Comparison of ENCODE assay signal across 12 cellular contexts in genomic region chr1:30697977-30698376, GRCh38. TPM values are rescaled to one million over a fixed set of nuclear protein-coding genes. Genes with fewer than 3 reads are reported as not detected.
DNase-seq lines count a peak whose midpoint lies in the region; ATAC-seq, FAIRE-seq and TF ChIP-seq lines count a peak whose summit lies in the region.
"Had no signal": no experiment of that assay in that cellular context is flagged by ENCODE, and none has a peak within 500 bp of the region (broad histone marks: within the 10 kb centered on the region; RNA-seq: fewer than 3 reads in every experiment).

No MANE protein-coding gene starts in this region.

- CTCF ChIA-PET in HCT116 (lab: Charles Lee), result interaction anchor here (1.0 to 1.7 kb wide), 2 partner anchors 318 to 344 kb away, joined by 4 to 6 read pairs; no protein-coding TSS in a partner anchor

- H3K4me2 ChIP-seq in BLaER1, result peak overlapping the region; percentile 55
- no peak overlapping the region for H3K4me2 ChIP-seq in HCT116 (ENCODE audit: low read length)

- no peak overlapping the region for H2AFZ ChIP-seq in HCT116 (ENCODE audit: low read depth, low read length, poor library complexity, severe bottlenecking)

- ATAC-seq in HCT116 (peak; percentile 78), gastrocnemius medialis (no peak), HG03354 (IDR thresholded peaks at IDR 0.05; ENCODE audit: poor library complexity, severe bottlenecking, unreplicated experiment) (no peak)

- BruUV-seq in HCT116 (replicated peaks; lab: Mats Ljungman, UMichigan), result no TSS peak

- H3K79me2 ChIP-seq in HCT116 (ENCODE audit: insufficient read depth, low read length), result no peaks in the 10 kb centered on the region

- H3K27me3 ChIP-seq in BLaER1, result no peaks in the 10 kb centered on the region
- no peaks in the 10 kb centered on the region for H3K27me3 ChIP-seq in HCT116 (ENCODE audit: insufficient read depth, low read length)
- no peaks in the 10 kb centered on the region for H3K27me3 ChIP-seq in gastrocnemius medialis
- H3K27me3 ChIP-seq: pancreas had no signal

- no peak for TF ChIP-seq POLR2A in HCT116 (IDR thresholded peaks at IDR 0.05; ENCODE audit: borderline replicate concordance, extremely low read depth, insufficient read depth, insufficient read length)
- TF ChIP-seq POLR2A in gastrocnemius medialis (IDR thresholded peaks at IDR 0.05), result no peak

- H3K27ac ChIP-seq in BLaER1 (no peak overlapping the region), HCT116 (ENCODE audit: low read depth, low read length) (no peak overlapping the region), kidney (ENCODE audit: low read depth in 2 of 2, low read length in 2 of 2) (no peak overlapping the region), gastrocnemius medialis (no peak overlapping the region)
- H3K27ac ChIP-seq: pancreas had no signal

- peak in 2 of 3 experiments; percentile 22 to 32; a peak in 1 of 6 replicates for TF ChIP-seq CTCF in HCT116 (IDR thresholded peaks at IDR 0.05 in 2 of 3, conservative IDR thresholded peaks at IDR 0.05 in 1 of 3; ENCODE audit: borderline replicate concordance in 1 of 3, insufficient read depth in 1 of 3, low read depth in 2 of 3, low read length in 2 of 3)
- peak; percentile 8 for TF ChIP-seq CTCF in astrocyte of the cerebellum (IDR thresholded peaks at IDR 0.05; ENCODE audit: low read depth, low read length, missing control alignments)
- TF ChIP-seq CTCF in kidney (IDR thresholded peaks at IDR 0.05; ENCODE audit: borderline replicate concordance, extremely low read depth, insufficient read depth), result no peak
- no peak for TF ChIP-seq CTCF in gastrocnemius medialis (IDR thresholded peaks at IDR 0.05 in 4 of 5, conservative IDR thresholded peaks at IDR 0.05 in 1 of 5)

- RAD21 ChIA-PET in HCT116 (lab: Charles Lee; ENCODE audit: low non-redundant PET in 1 of 2, low total read pairs in 2 of 2, uncharacterized antibody in 2 of 2, unreplicated experiment in 2 of 2), result no interaction called here

- H3K4me3 ChIP-seq in BLaER1 (no peak overlapping the region), HCT116 (replicated peaks in 1 of 2; ENCODE audit: low read depth in 1 of 2, low read length in 2 of 2) (no peak overlapping the region), astrocyte of the cerebellum (ENCODE audit: low read depth, low read length) (no peak overlapping the region), kidney (ENCODE audit: low read length in 2 of 2) (no peak overlapping the region), gastrocnemius medialis (no peak overlapping the region)
- H3K4me3 ChIP-seq: pancreas had no signal

- intact Hi-C loops in HCT116 (cut with micrococcal nuclease) (no loop called here), kidney (cut with DNase I) (no loop called here), gastrocnemius medialis (cut with DNase I; ENCODE audit: low total_unique reads) (no loop called here)

- no peak for FAIRE-seq in kidney (lab: Jason Lieb, UNC)
- FAIRE-seq: pancreas had no signal

- H4K20me1 ChIP-seq in BLaER1, result no peaks in the 10 kb centered on the region
- H4K20me1 ChIP-seq in HCT116 (ENCODE audit: insufficient read depth), result no peaks in the 10 kb centered on the region

- no peak for DNase-seq in HCT116 (ENCODE audit: low read depth, low spot score)
- peak; percentile 23 for DNase-seq in astrocyte of the cerebellum (ENCODE audit: low read depth)
- peak; percentile 15 for DNase-seq in kidney
- DNase-seq in DMS153 treated with DMSO at 0.1 percent for 48 hours (lab: John Stamatoyannopoulos, UW; ENCODE audit: unreplicated experiment), result no peak
- DNase-seq in NK-92 (lab: John Stamatoyannopoulos, UW; ENCODE audit: unreplicated experiment), result no peak
- no peak for DNase-seq in gastrocnemius medialis
- DNase-seq: activated naive CD4-positive, alpha-beta T cell treated with Interleukin-2 at 50 U/mL for 16 hours; CD4-positive, alpha-beta memory T cell; kidney glomerular epithelial cell had no signal

- H3K9me2 ChIP-seq in HCT116 (ENCODE audit: insufficient read depth), result no peaks in the 10 kb centered on the region

- H3K9ac ChIP-seq in BLaER1 (no peak overlapping the region), HCT116 (ENCODE audit: low read length) (no peak overlapping the region), kidney (ENCODE audit: low read length in 2 of 2) (no peak overlapping the region)

- POLR2A ChIA-PET in HCT116 (lab: Charles Lee), result no interaction called here

- peak; percentile 62 for TF ChIP-seq RAD21 in HCT116 (IDR thresholded peaks at IDR 0.05; ENCODE audit: low read depth)

- no peaks in the 10 kb centered on the region for H3K9me3 ChIP-seq in BLaER1
- no peaks in the 10 kb centered on the region for H3K9me3 ChIP-seq in HCT116 (ENCODE audit: control insufficient read depth in 1 of 2, insufficient read depth in 1 of 2, low read depth in 1 of 2, low read length in 2 of 2)
- H3K9me3 ChIP-seq in kidney (ENCODE audit: control insufficient read depth in 1 of 2, low read length in 2 of 2), result no peaks in the 10 kb centered on the region
- no peaks in the 10 kb centered on the region for H3K9me3 ChIP-seq in gastrocnemius medialis
- H3K9me3 ChIP-seq: pancreas had no signal

- in situ Hi-C loops in astrocyte of the cerebellum (cut with HindIII; ENCODE audit: low sequenced_read_pairs) (no loop called here), gastrocnemius medialis (cut with MboI; ENCODE audit: low sequenced_read_pairs in 4 of 4) (loop anchor here in 3 of 4 donors (25.0 kb wide), 4 partner anchors 911 to 1911 kb away; partner anchors contain the start of genes MECR (in 1 of the 3) and PTPRU (in 1 of the 3))

- H3K36me3 ChIP-seq in BLaER1 (no peaks in the 10 kb centered on the region), HCT116 (ENCODE audit: control insufficient read depth in 1 of 2, insufficient read depth in 2 of 2, low read length in 2 of 2) (no peaks in the 10 kb centered on the region), kidney (ENCODE audit: control insufficient read depth in 1 of 2, insufficient read depth in 2 of 2, low read length in 2 of 2) (no peaks in the 10 kb centered on the region), gastrocnemius medialis (no peaks in the 10 kb centered on the region)
- H3K36me3 ChIP-seq: pancreas had no signal

- H3K4me1 ChIP-seq in BLaER1 (peaks cover 41% of the 10 kb centered on the region), HCT116 (ENCODE audit: control insufficient read depth in 1 of 2, insufficient read depth in 2 of 2, low read length in 2 of 2) (peaks cover 3 to 21% of the 10 kb centered on the region in 2 experiments; a peak in 3 of 4 replicates), kidney (ENCODE audit: control insufficient read depth in 1 of 2, insufficient read depth in 1 of 2, low read depth in 1 of 2, low read length in 2 of 2) (no peaks in the 10 kb centered on the region), gastrocnemius medialis (peaks cover 0 to 5% of the 10 kb centered on the region in 2 donors)
- H3K4me1 ChIP-seq: pancreas had no signal

TF ChIP-seq in HCT116, 20 proteins besides CTCF, POLR2A, EP300 and RAD21 (continues in another document):
- TF ChIP-seq JUND (IDR thresholded peaks at IDR 0.05) (no peak), CBX3 (IDR thresholded peaks at IDR 0.05; ENCODE audit: low read depth) (no peak), EGR1 (IDR thresholded peaks at IDR 0.05; ENCODE audit: low read depth) (no peak), REST (IDR thresholded peaks at IDR 0.05; ENCODE audit: low read depth) (no peak), ELF1 (IDR thresholded peaks at IDR 0.05; ENCODE audit: borderline replicate concordance, low read depth) (no peak), ZFX (IDR thresholded peaks at IDR 0.05) (no peak), SIN3A (IDR thresholded peaks at IDR 0.05; ENCODE audit: low read depth) (no peak), CEBPB (IDR thresholded peaks at IDR 0.05; ENCODE audit: low read depth) (no peak), ATF3 (IDR thresholded peaks at IDR 0.05) (no peak), FOSL1 (IDR thresholded peaks at IDR 0.05; ENCODE audit: low read depth) (no peak), SP1 (IDR thresholded peaks at IDR 0.05; ENCODE audit: low read depth) (no peak)

RNA-seq across cellular contexts. Expression of gene MATN1, which starts 25.4 kb away (rescaled TPM):
- total RNA-seq in HCT116 (2021; ENCODE audit: unreplicated experiment) (0.12 TPM), kidney (0.13 TPM), gastrocnemius medialis (not detected)
- polyA plus RNA-seq in HCT116 (2012), result 0.05 and 0.18 TPM in 2 replicates
- polyA plus RNA-seq in kidney (ENCODE audit: insufficient read depth, low read depth, low replicate concordance), result not detected

RNA-seq across cellular contexts. Expression of gene LAPTM5, which starts 59.6 kb away (rescaled TPM):
- 1.5 TPM for total RNA-seq in HCT116 (2021; ENCODE audit: unreplicated experiment)
- 0.11 and 0.14 TPM in 2 replicates for polyA plus RNA-seq in HCT116 (2012)
- 108 TPM for total RNA-seq in kidney
- polyA plus RNA-seq in kidney (ENCODE audit: insufficient read depth, low read depth, low replicate concordance), result 23.5 TPM
- total RNA-seq in gastrocnemius medialis, result 10 to 100 TPM in 2 of 4 donors, 1 to 10 TPM in 2; 2.3 to 14.8 (median 10.1) TPM

Comparison
In these comparisons a context has a peak if more than half of its experiments do, and no peak if none do; other contexts are left out.
1. DNase-seq: peak in astrocyte of the cerebellum (single experiment) and kidney (single experiment); none in HCT116 (single experiment), DMS153 treated with DMSO at 0.1 percent for 48 hours (single experiment), NK-92 (single experiment) and gastrocnemius medialis (0 of 2).
2. CTCF ChIP-seq: peak in HCT116 (2 of 3) and astrocyte of the cerebellum (single experiment); none in kidney (single experiment) and gastrocnemius medialis (0 of 5).